ENCODE assay signal across 8 cellular contexts in genomic region chr11:61949169-61950034, GRCh38. TPM values are rescaled to one million over a fixed set of nuclear protein-coding genes. Genes with fewer than 3 reads are reported as not detected.
DNase-seq lines count a peak whose midpoint lies in the region; ATAC-seq and TF ChIP-seq lines count a peak whose summit lies in the region.

No MANE protein-coding gene starts in this region.

- TF ChIP-seq CTCF in RWPE2 (IDR thresholded peaks at IDR 0.05; ENCODE audit: poor library complexity, severe bottlenecking): no peak

- H3K27me3 ChIP-seq in RWPE2 (ENCODE audit: insufficient read depth, poor library complexity, severe bottlenecking) (no peaks in the 10 kb centered on the region), muscle layer of duodenum (ENCODE audit: low read depth, low read length) (no peaks in the 10 kb centered on the region)

- peaks cover 3% of the 10 kb centered on the region for H3K4me1 ChIP-seq in RWPE2 (ENCODE audit: insufficient read depth, poor library complexity, severe bottlenecking)
- H3K4me1 ChIP-seq in muscle layer of duodenum (ENCODE audit: control insufficient read depth in 1 of 2, insufficient read depth in 2 of 2, low read length in 2 of 2): peaks cover 5 to 20% of the 10 kb centered on the region in 2 donors

- H3K27ac ChIP-seq in RWPE2 (ENCODE audit: poor library complexity, severe bottlenecking) (no peak overlapping the region), epithelial cell of prostate (peak overlapping the region; percentile 49), muscle layer of duodenum (ENCODE audit: low read length) (peak overlapping the region; percentile 76)

- no peak overlapping the region for H3K4me3 ChIP-seq in RWPE2 (ENCODE audit: severe bottlenecking)
- H3K4me3 ChIP-seq in muscle layer of duodenum (ENCODE audit: low read depth in 1 of 2, low read length in 2 of 2): no peak overlapping the region

- ATAC-seq in RWPE2 (ENCODE audit: low read depth) (peak; percentile 31; the same call in 2 of the 3 replicates), HG03139 (IDR thresholded peaks at IDR 0.05; ENCODE audit: unreplicated experiment) (no peak), HG02852 (IDR thresholded peaks at IDR 0.05; ENCODE audit: unreplicated experiment) (no peak)

- no peaks in the 10 kb centered on the region for H3K9me3 ChIP-seq in RWPE2 (ENCODE audit: severe bottlenecking)
- H3K9me3 ChIP-seq in muscle layer of duodenum (ENCODE audit: control insufficient read depth in 1 of 2, low read length in 2 of 2): no peaks in the 10 kb centered on the region

- DNase-seq in DMS153 treated with DMSO at 0.1 percent for 48 hours (lab: John Stamatoyannopoulos, UW; ENCODE audit: unreplicated experiment) (peak; percentile 36), M059J (ENCODE audit: low read depth) (peak; percentile 40), RWPE2 (ENCODE audit: low spot score) (no peak), epithelial cell of prostate (ENCODE audit: low read depth, low spot score) (no peak), GF-D8 (lab: John Stamatoyannopoulos, UW) (no peak)

- H3K36me3 ChIP-seq in RWPE2 (ENCODE audit: low read depth) (no peaks in the 10 kb centered on the region), muscle layer of duodenum (ENCODE audit: control insufficient read depth in 1 of 2, insufficient read depth in 2 of 2, low read length in 2 of 2) (no peaks in the 10 kb centered on the region)

RNA-seq across cellular contexts. Expression of gene BEST1, which starts 0.7 kb away (rescaled TPM):
- 0.05 and 0.96 TPM in 2 replicates for total RNA-seq in M059J (2014; rRNA removed; shearing (Covaris generic))

RNA-seq across cellular contexts. Expression of gene FTH1, which starts 18.0 kb away (rescaled TPM):
- total RNA-seq in M059J (2014; rRNA removed; shearing (Covaris generic)): 645 and 948 TPM in 2 replicates

RNA-seq across cellular contexts. Expression of gene RAB3IL1, which starts 32.0 kb away (rescaled TPM):
- 0.12 and 1.4 TPM in 2 replicates for total RNA-seq in M059J (2014; rRNA removed; shearing (Covaris generic))

RNA-seq across cellular contexts. Expression of gene FADS3, which starts 58.1 kb away (rescaled TPM):
- 82.9 and 102 TPM in 2 replicates for total RNA-seq in M059J (2014; rRNA removed; shearing (Covaris generic))

Comparison
In these comparisons a context has a peak if more than half of its experiments do, and no peak if none do; other contexts are left out.
1. DNase-seq: peak in DMS153 treated with DMSO at 0.1 percent for 48 hours (single experiment) and M059J (single experiment); none in RWPE2 (single experiment), epithelial cell of prostate (single experiment) and GF-D8 (single experiment).